In genomic region chr9:128770286-128770685, GRCh38 we compare ENCODE assay signal across 1 cellular context.
TF ChIP-seq lines count a peak whose summit lies in the region.

No MANE protein-coding gene starts in this region.

TF ChIP-seq in HEK293T, 16 proteins besides CTCF, POLR2A, EP300 and RAD21 (continued from another document):
- TF ChIP-seq PKNOX1 (IDR thresholded peaks at IDR 0.05) = no peak
